24 cellular contexts compared by ENCODE assay signal in genomic region chr18:58466636-58467205, GRCh38.
DNase-seq lines count a peak whose midpoint lies in the region; ATAC-seq and TF ChIP-seq lines count a peak whose summit lies in the region.
"Had no signal": no experiment of that assay in that cellular context is flagged by ENCODE, and none has a peak within 500 bp of the region (broad histone marks: within the 10 kb centered on the region; RNA-seq: fewer than 3 reads in every experiment).

No MANE protein-coding gene starts in this region.

- intact Hi-C loops in mammary epithelial cell (cut with micrococcal nuclease) = no loop called here
- intact Hi-C loops in right lobe of liver (cut with DNase I) = no loop called here
- intact Hi-C loops in CD14-positive monocyte (cut with micrococcal nuclease) = no loop called here

- dilution Hi-C loops in mammary epithelial cell (cut with HindIII; ENCODE audit: low sequenced_read_pairs) = no loop called here

- H3K4me1 Mint-ChIP-seq in mesothelial cell of epicardium (no peaks in the 10 kb centered on the region), CD14-positive monocyte (no peaks in the 10 kb centered on the region), T-helper 17 cell (no peaks in the 10 kb centered on the region)
- H3K4me1 Mint-ChIP-seq: CD4-positive, alpha-beta memory T cell; neural progenitor cell had no signal

- WGBS in mammary epithelial cell (ENCODE audit: low coverage, missing lambda C conversion rate) = 7% methylated on average over 3 of the region's 4 CpGs
- WGBS in right lobe of liver (ENCODE audit: insufficient coverage, low coverage, low lambda C conversion rate, missing lambda C conversion rate) = 44% methylated on average over 4 of the region's 4 CpGs

- ATAC-seq in right lobe of liver (peak; percentile 56 to 80 (median 64)), T-helper 17 cell (no peak)

- H3K9ac ChIP-seq in mammary epithelial cell (ENCODE audit: insufficient read depth, low read length) = no peak overlapping the region
- H3K9ac ChIP-seq: neural progenitor cell, parathyroid adenoma had no signal

- in situ Hi-C loops in mammary epithelial cell (cut with MboI; ENCODE audit: low sequenced_read_pairs in 2 of 2) = no loop called here

- H3K27me3 Mint-ChIP-seq in mesothelial cell of epicardium (ENCODE audit: low read depth) (peaks cover 23% of the 10 kb centered on the region), CD14-positive monocyte (ENCODE audit: low read depth in 3 of 3) (peaks cover 0 to 7% (median 6%) of the 10 kb centered on the region in 3 donors), T-helper 17 cell (peaks cover 23% of the 10 kb centered on the region)

- H3K4me3 Mint-ChIP-seq in mesothelial cell of epicardium (no peak overlapping the region), CD14-positive monocyte (no peak overlapping the region), T-helper 17 cell (no peak overlapping the region)
- H3K4me3 Mint-ChIP-seq: activated CD4-positive, alpha-beta memory T cell treated with anti-CD3 and anti-CD28 coated beads for 36 hours; CD4-positive, alpha-beta memory T cell; neural progenitor cell had no signal

- no peak overlapping the region for H3K4me3 ChIP-seq in mammary epithelial cell (replicated peaks in 1 of 3; ENCODE audit: insufficient read depth in 1 of 3, low read depth in 2 of 3, low read length in 3 of 3)
- no peak overlapping the region for H3K4me3 ChIP-seq in right lobe of liver
- no peak overlapping the region for H3K4me3 ChIP-seq in SJCRH30
- H3K4me3 ChIP-seq: adrenal gland, hepatocyte, neural progenitor cell, PC-9, smooth muscle cell had no signal

- no peak for TF ChIP-seq POLR2A in right lobe of liver (IDR thresholded peaks at IDR 0.05)

- no peaks in the 10 kb centered on the region for H3K36me3 ChIP-seq in mammary epithelial cell (ENCODE audit: insufficient read depth, low read length)
- H3K36me3 ChIP-seq in right lobe of liver = no peaks in the 10 kb centered on the region
- no peaks in the 10 kb centered on the region for H3K36me3 ChIP-seq in SJCRH30
- H3K36me3 ChIP-seq: adrenal gland, neural progenitor cell had no signal

- peaks cover 25% of the 10 kb centered on the region for H3K4me1 ChIP-seq in mammary epithelial cell (ENCODE audit: insufficient read depth, low read length)
- H3K4me1 ChIP-seq in right lobe of liver = no peaks in the 10 kb centered on the region
- no peaks in the 10 kb centered on the region for H3K4me1 ChIP-seq in SJCRH30
- H3K4me1 ChIP-seq: adrenal gland, neural progenitor cell, parathyroid adenoma had no signal

- H3K36me3 Mint-ChIP-seq in mesothelial cell of epicardium = no peaks in the 10 kb centered on the region
- H3K36me3 Mint-ChIP-seq in CD14-positive monocyte = no peaks in the 10 kb centered on the region
- H3K36me3 Mint-ChIP-seq in T-helper 17 cell (ENCODE audit: low read depth) = no peaks in the 10 kb centered on the region
- H3K36me3 Mint-ChIP-seq: activated CD4-positive, alpha-beta memory T cell treated with anti-CD3 and anti-CD28 coated beads for 36 hours; neural progenitor cell had no signal

- CTCF ChIA-PET in mammary epithelial cell (lab: Charles Lee; ENCODE audit: low non-redundant PET) = no interaction called here

- H3K27ac Mint-ChIP-seq in mesothelial cell of epicardium (no peak overlapping the region), CD14-positive monocyte (no peak overlapping the region), T-helper 17 cell (no peak overlapping the region)
- H3K27ac Mint-ChIP-seq: activated CD4-positive, alpha-beta memory T cell treated with anti-CD3 and anti-CD28 coated beads for 36 hours; CD4-positive, alpha-beta memory T cell; neural progenitor cell had no signal

- H2AFZ ChIP-seq in mammary epithelial cell (ENCODE audit: low read depth, low read length) = no peak overlapping the region
- H2AFZ ChIP-seq: hepatocyte, neural progenitor cell, parathyroid adenoma, PC-9 had no signal

- H3K9me3 Mint-ChIP-seq in mesothelial cell of epicardium (peaks cover 13% of the 10 kb centered on the region), CD14-positive monocyte (peaks cover 2 to 15% (median 6%) of the 10 kb centered on the region in 7 donors)

- H3K4me2 ChIP-seq in mammary epithelial cell (ENCODE audit: insufficient read depth, low read depth, low read length) = no peak overlapping the region
- H3K4me2 ChIP-seq: hepatocyte, neural progenitor cell, PC-9, smooth muscle cell had no signal

- H3K79me2 ChIP-seq in mammary epithelial cell (ENCODE audit: insufficient read depth, low read length) = no peaks in the 10 kb centered on the region
- H3K79me2 ChIP-seq: hepatocyte, parathyroid adenoma had no signal

- H3K27me3 ChIP-seq in mammary epithelial cell (ENCODE audit: insufficient read depth, low read length) (no peaks in the 10 kb centered on the region), right lobe of liver (no peaks in the 10 kb centered on the region), SJCRH30 (no peaks in the 10 kb centered on the region)
- H3K27me3 ChIP-seq: adrenal gland, hepatocyte, neural progenitor cell had no signal

- H3K9me3 ChIP-seq in mammary epithelial cell (replicated peaks; ENCODE audit: insufficient read depth, low read length) (peaks cover 15% of the 10 kb centered on the region), right lobe of liver (no peaks in the 10 kb centered on the region), T-helper 17 cell (ENCODE audit: control insufficient read depth, low read length, poor library complexity, severe bottlenecking) (no peaks in the 10 kb centered on the region), SJCRH30 (replicated peaks) (no peaks in the 10 kb centered on the region)
- H3K9me3 ChIP-seq: adrenal gland had no signal

- DNase-seq in COR-L47 (lab: John Stamatoyannopoulos, UW) (peak; percentile 44), NCI-H1105 (lab: John Stamatoyannopoulos, UW) (peak; percentile 3), mammary epithelial cell (peak; percentile 80), right lobe of liver (peak in 2 of 3 donors; percentile 32 to 63), mesothelial cell of epicardium (ENCODE audit: low spot score in 2 of 2, unreplicated experiment in 2 of 2) (no peak), CD14-positive monocyte (ENCODE audit: low spot score) (no peak), T-helper 17 cell (no peak), SJCRH30 (no peak)
- DNase-seq: activated CD4-positive, alpha-beta memory T cell treated with anti-CD3 and anti-CD28 coated beads for 36 hours; activated CD8-positive, alpha-beta memory T cell treated with anti-CD3 and anti-CD28 coated beads, Interleukin-2, amount 50 U/mL, for 4 hours; activated naive CD4-positive, alpha-beta T cell treated with Interleukin-2 at 50 U/mL for 16 hours; adrenal gland; CD4-positive, alpha-beta memory T cell; NCI-H524 treated with DMSO at 0.1 percent for 48 hours; PC-9; retina; Right ventricle myocardium superior; stimulated activated naive CD4-positive, alpha-beta T cell treated with Interleukin-2 at 50 U/mL for 16 hours; T-helper 2 cell had no signal

- H3K27ac ChIP-seq in mammary epithelial cell (ENCODE audit: insufficient read depth, low read depth, low read length) (no peak overlapping the region), right lobe of liver (no peak overlapping the region), SJCRH30 (no peak overlapping the region)
- H3K27ac ChIP-seq: adrenal gland, hepatocyte, HL-60, neural progenitor cell, parathyroid adenoma, PC-9 had no signal

- BruUV-seq in mammary epithelial cell (replicated peaks; lab: Mats Ljungman, UMichigan) = no TSS peak

- no peak for TF ChIP-seq CTCF in mammary epithelial cell (conservative IDR thresholded peaks at IDR 0.05 in 1 of 2, IDR thresholded peaks at IDR 0.05 in 1 of 2; ENCODE audit: extremely low read depth in 1 of 2, insufficient read depth in 1 of 2, low read depth in 1 of 2, low read length in 2 of 2)
- no peak for TF ChIP-seq CTCF in right lobe of liver (IDR thresholded peaks at IDR 0.05)
- TF ChIP-seq CTCF in mesothelial cell of epicardium (IDR thresholded peaks at IDR 0.05; ENCODE audit: unreplicated experiment) = no peak
- TF ChIP-seq CTCF in CD14-positive monocyte (IDR thresholded peaks at IDR 0.05) = no peak

- no peaks in the 10 kb centered on the region for H4K20me1 ChIP-seq in mammary epithelial cell (ENCODE audit: insufficient read depth, low read length)

Comparison
In these comparisons a context has a peak if more than half of its experiments do, and no peak if none do; other contexts are left out.
1. DNase-seq: peak in COR-L47 (single experiment), NCI-H1105 (single experiment), mammary epithelial cell (single experiment) and right lobe of liver (2 of 3); none in mesothelial cell of epicardium (0 of 2), CD14-positive monocyte (single experiment), T-helper 17 cell (0 of 3) and SJCRH30 (0 of 2).